In genomic region chr12:112299704-112300103, GRCh38 we compare ENCODE assay signal across 8 cellular contexts.
"Had no signal": no experiment of that assay in that cellular context is flagged by ENCODE, and none has a peak within 500 bp of the region (broad histone marks: within the 10 kb centered on the region; RNA-seq: fewer than 3 reads in every experiment).

No MANE protein-coding gene starts in this region.

- H3K9ac ChIP-seq: GM23248 had no signal

- DNase-seq: GM23248, GOT3, H7, H9, HCEC 1CT, HFFc6 had no signal

- H3K27ac ChIP-seq: GM23248 had no signal

- H3K27ac Mint-ChIP-seq: HFFc6 had no signal

- ATAC-seq: HCT116 had no signal

- H3K9me3 Mint-ChIP-seq: H9, HFFc6 had no signal

- H3K9me3 ChIP-seq: HAP-1 had no signal

- H3K4me3 ChIP-seq: GM23248, HAP-1 had no signal

- H3K4me3 Mint-ChIP-seq: H9, HFFc6 had no signal

- H2AFZ ChIP-seq: GM23248 had no signal
